ENCODE assay signal across 10 cellular contexts in genomic region chr22:45709004-45709739, GRCh38. TPM values are rescaled to one million over a fixed set of nuclear protein-coding genes. Genes with fewer than 3 reads are reported as not detected.
A peak's percentile ranks its signal among the peaks of the same experiment; 100 is the strongest.
DNase-seq lines count a peak whose midpoint lies in the region; ATAC-seq and TF ChIP-seq lines count a peak whose summit lies in the region.
"Had no signal": no experiment of that assay in that cellular context is flagged by ENCODE, and none has a peak within 500 bp of the region (broad histone marks: within the 10 kb centered on the region; RNA-seq: fewer than 3 reads in every experiment).

No MANE protein-coding gene starts in this region.

- no peak overlapping the region for H3K9ac ChIP-seq in adipocyte (ENCODE audit: low read length)

- no peaks in the 10 kb centered on the region for H3K4me1 Mint-ChIP-seq in GM23338

- WGBS in esophagus muscularis mucosa = 60% methylated on average over 5 of the region's 5 CpGs

- peaks cover 87% of the 10 kb centered on the region for H3K79me2 ChIP-seq in GM23338 (replicated peaks; ENCODE audit: insufficient read depth)

- no peak for TF ChIP-seq EP300 in esophagus muscularis mucosa (IDR thresholded peaks at IDR 0.05)

- no peak for TF ChIP-seq POLR2A in esophagus muscularis mucosa (IDR thresholded peaks at IDR 0.05; ENCODE audit: low read depth)

- H3K4me3 Mint-ChIP-seq in GM23338 = no peak overlapping the region

- H3K4me1 ChIP-seq in adipocyte (ENCODE audit: control insufficient read depth, insufficient read depth, low read length) (peaks cover 20% of the 10 kb centered on the region), GM23338 (ENCODE audit: insufficient read depth) (no peaks in the 10 kb centered on the region), esophagus muscularis mucosa (peaks cover 6 to 24% (median 18%) of the 10 kb centered on the region in 4 donors)

- no peaks in the 10 kb centered on the region for H3K9me2 ChIP-seq in GM23338 (ENCODE audit: insufficient read depth)

- no peak for TF ChIP-seq CTCF in GM23338 (conservative IDR thresholded peaks at IDR 0.05; ENCODE audit: low read depth in 2 of 2)
- no peak for TF ChIP-seq CTCF in esophagus muscularis mucosa (IDR thresholded peaks at IDR 0.05)

- H3K9me3 Mint-ChIP-seq in GM23338 = no peaks in the 10 kb centered on the region

- intact Hi-C loops in esophagus muscularis mucosa (cut with DNase I) = no loop called here

- peaks cover 44% of the 10 kb centered on the region for H4K20me1 ChIP-seq in GM23338 (replicated peaks; ENCODE audit: insufficient read depth)

- H3K4me3 ChIP-seq in adipocyte (ENCODE audit: low read length) = no peak overlapping the region
- H3K4me3 ChIP-seq in GM23338 = no peak overlapping the region
- no peak overlapping the region for H3K4me3 ChIP-seq in esophagus muscularis mucosa
- H3K4me3 ChIP-seq: lung had no signal

- H3K4me2 ChIP-seq in GM23338 = no peak overlapping the region

- H3K36me3 ChIP-seq in adipocyte (ENCODE audit: control insufficient read depth, insufficient read depth, low read length, severe bottlenecking) = peaks cover 20% of the 10 kb centered on the region
- H3K36me3 ChIP-seq in GM23338 (ENCODE audit: insufficient read depth) = peaks cover 4% of the 10 kb centered on the region; the same call in 1 of the 2 replicates
- peaks cover 0 to 22% (median 0%) of the 10 kb centered on the region in 4 donors for H3K36me3 ChIP-seq in esophagus muscularis mucosa

- no peak overlapping the region for H2AFZ ChIP-seq in GM23338

- no peaks in the 10 kb centered on the region for H3K27me3 Mint-ChIP-seq in GM23338 (ENCODE audit: insufficient read depth, low read depth, poor library complexity)

- H3K27ac Mint-ChIP-seq in GM23338 = no peak overlapping the region; the same call in 1 of the 2 replicates

- DNase-seq in Daoy (ENCODE audit: low read depth) (peak; percentile 91), MV-4-11 (lab: John Stamatoyannopoulos, UW) (peak; percentile 58), adipocyte (ENCODE audit: low read depth) (peak; percentile 80), lung microvascular endothelial cell (ENCODE audit: low read depth in 2 of 2) (peak; percentile 44 to 73), GM23338 (ENCODE audit: low spot score) (no peak), esophagus muscularis mucosa (ENCODE audit: extremely low spot score) (no peak)
- DNase-seq: stimulated activated CD4-positive, alpha-beta T cell treated with anti-CD3 and anti-CD28 coated beads, Interleukin-4, amount 100 ng/mL, for 1 hour had no signal

- ATAC-seq in HG02588 (IDR thresholded peaks at IDR 0.05; ENCODE audit: unreplicated experiment) (no peak), GM23338 (no peak), GM19395 (IDR thresholded peaks at IDR 0.05; ENCODE audit: unreplicated experiment) (no peak)

- H3K9me3 ChIP-seq in adipocyte (ENCODE audit: control insufficient read depth, low read length) (no peaks in the 10 kb centered on the region), esophagus muscularis mucosa (no peaks in the 10 kb centered on the region)

- no peaks in the 10 kb centered on the region for H3F3A ChIP-seq in GM23338 (replicated peaks; ENCODE audit: low read depth)

- H3K27ac ChIP-seq in GM23338 (ENCODE audit: low read depth) = no peak overlapping the region
- H3K27ac ChIP-seq in esophagus muscularis mucosa (replicated peaks in 1 of 4) = no peak overlapping the region

- no peaks in the 10 kb centered on the region for H3K27me3 ChIP-seq in adipocyte (replicated peaks; ENCODE audit: control insufficient read depth, insufficient read depth, low read length)
- no peaks in the 10 kb centered on the region for H3K27me3 ChIP-seq in GM23338 (ENCODE audit: insufficient read depth)
- H3K27me3 ChIP-seq in esophagus muscularis mucosa = no peaks in the 10 kb centered on the region

- H3K36me3 Mint-ChIP-seq in GM23338 (ENCODE audit: low read depth) = peaks cover 11% of the 10 kb centered on the region; the same call in 2 of the 3 replicates

TF ChIP-seq in GM23338, 12 proteins besides CTCF, POLR2A, EP300 and RAD21 (continues in another document):
- TF ChIP-seq EZH2phosphoT487 (IDR thresholded peaks at IDR 0.05; ENCODE audit: unreplicated experiment) (no peak), JUNB (IDR thresholded peaks at IDR 0.05; ENCODE audit: unreplicated experiment) (no peak), ZNF462 (CRISPR knock-in tag; IDR thresholded peaks at IDR 0.05) (no peak), STAT1 (IDR thresholded peaks at IDR 0.05; ENCODE audit: unreplicated experiment) (no peak), ZNF114 (CRISPR knock-in tag; IDR thresholded peaks at IDR 0.05) (no peak), EZH2 (IDR thresholded peaks at IDR 0.05; ENCODE audit: low read depth, unreplicated experiment) (no peak), CREB1 (CRISPR knock-in tag; IDR thresholded peaks at IDR 0.05; ENCODE audit: low read depth) (no peak)

RNA-seq across cellular contexts. Expression of gene ATXN10, which starts 37.5 kb away (rescaled TPM):
- total RNA-seq in Daoy (2014; rRNA removed; shearing (Covaris generic)) = 116 and 130 TPM in 2 replicates
- total RNA-seq in lung microvascular endothelial cell = 50.6 and 53.2 TPM in 2 replicates
- 163 and 170 TPM in 2 replicates for total RNA-seq in GM23338 (2014; rRNA removed; shearing (Covaris generic))
- polyA plus RNA-seq in GM23338 (2016; fragmentation: Nextera tagmentation; extraction: Ambion mirVana) = 72.5 and 99.0 TPM in 2 replicates
- 100 to 1,000 TPM in 2 of 4 donors, 10 to 100 TPM in 2; 67.5 to 126 (median 91.2) TPM for total RNA-seq in esophagus muscularis mucosa

Comparison
In these comparisons a context has a peak if more than half of its experiments do, and no peak if none do; other contexts are left out.
1. DNase-seq: peak in Daoy (single experiment), MV-4-11 (single experiment), adipocyte (single experiment) and lung microvascular endothelial cell (2 of 2); none in GM23338 (single experiment) and esophagus muscularis mucosa (single experiment).